ENCODE assay signal across 8 cellular contexts in the genomic region with DNA sequence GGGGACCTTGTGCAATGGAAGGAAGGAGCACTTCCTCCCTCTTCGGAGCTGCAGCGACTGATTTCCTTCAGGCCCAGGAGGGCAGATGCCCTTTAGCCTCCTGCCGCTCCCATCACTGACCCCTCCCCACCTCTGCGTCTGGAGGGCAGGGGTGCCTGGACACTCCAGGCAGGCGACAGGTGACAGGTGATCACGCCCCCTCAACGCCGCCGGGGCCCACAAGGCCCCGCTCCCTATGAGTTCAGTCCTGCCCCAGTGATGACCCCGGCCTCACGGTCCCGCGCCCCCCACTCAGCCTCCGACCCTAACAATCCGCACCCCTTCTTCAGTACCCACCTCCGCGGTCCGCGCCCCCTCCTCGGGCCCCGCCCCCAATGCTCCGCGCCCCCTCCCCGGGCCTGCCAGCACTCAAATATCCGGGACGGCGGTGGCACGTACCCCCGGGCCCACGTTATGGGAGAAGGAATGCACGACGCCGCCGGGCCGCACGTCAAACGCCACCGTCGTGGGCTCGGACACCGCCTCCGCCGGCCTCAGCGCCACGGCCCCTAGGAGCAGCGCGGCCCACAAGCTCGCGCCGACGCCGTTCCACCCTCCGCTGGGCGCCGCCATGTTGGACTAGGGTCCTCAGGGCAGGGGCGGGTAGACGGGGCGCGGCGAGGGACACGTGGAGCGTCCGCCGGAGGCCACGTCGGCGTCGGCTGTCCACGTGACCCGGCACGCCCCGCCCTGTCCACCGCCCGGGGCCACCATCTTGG. TPM values are rescaled to one million over a fixed set of nuclear protein-coding genes. Genes with fewer than 3 reads are reported as not detected.
DNase-seq lines count a peak whose midpoint lies in the region; ATAC-seq and TF ChIP-seq lines count a peak whose summit lies in the region.

A gene (minus strand): TSS at position 620 of the 758 bp plus-strand sequence. CDS start 8 bp downstream, at position 612.

- H3K9me3 ChIP-seq in colonic mucosa, result no peaks in the 10 kb centered on the region

- peak within 1 kb of the TSS; percentile 89 to 92 for H3K9ac ChIP-seq in colonic mucosa (ENCODE audit: low read depth in 2 of 2, low read length in 2 of 2)

- intact Hi-C loops in colonic mucosa (cut with DNase I), result no loop called here

- H3K4me3 ChIP-seq in AG09309 (ENCODE audit: control insufficient read depth, low read depth, low read length) (peak within 1 kb of the TSS; percentile 90), colonic mucosa (peak within 1 kb of the TSS; percentile 90)

- H3K36me3 ChIP-seq in colonic mucosa, result peaks cover 5% of the 10 kb centered on the region

- H3K27me3 ChIP-seq in colonic mucosa, result no peaks in the 10 kb centered on the region

- peak within 1 kb of the TSS; percentile 63 for H3K27ac ChIP-seq in colonic mucosa

- DNase-seq in AG09309 (ENCODE audit: low read depth), result peak; percentile 44
- peak; percentile 6 for DNase-seq in NCI-H526 treated with DMSO at 0.1 percent for 48 hours (lab: John Stamatoyannopoulos, UW)
- DNase-seq in activated CD4-positive, alpha-beta T cell treated with anti-CD3 and anti-CD28 coated beads for 48 hours, result peak; percentile 97
- peak; percentile 92 for DNase-seq in colonic mucosa
- peak; percentile 97 for DNase-seq in left kidney (ENCODE audit: low read depth, low spot score)
- DNase-seq in stimulated activated CD4-positive, alpha-beta T cell treated with anti-CD3 and anti-CD28 coated beads, Interleukin-1b, Interleukin-23, amount 100 ng/mL, for 4 hours (ENCODE audit: low read depth in 2 of 2), result peak; percentile 85 to 95

- ATAC-seq in HG03460 (IDR thresholded peaks at IDR 0.05; ENCODE audit: unreplicated experiment), result peak; percentile 84

- TF ChIP-seq CTCF in AG09309 (IDR thresholded peaks at IDR 0.05; ENCODE audit: control insufficient read depth, insufficient read depth, low read depth, low read length, missing control alignments) (no peak), colonic mucosa (IDR thresholded peaks at IDR 0.05) (no peak)

- H3K4me1 ChIP-seq in colonic mucosa, result peaks cover 7% of the 10 kb centered on the region

- peak; percentile 74 for TF ChIP-seq POLR2A in GM19193 (IDR thresholded peaks at IDR 0.05; ENCODE audit: extremely low read depth, insufficient read depth, insufficient read length)

RNA-seq across cellular contexts. Expression of the gene that starts here (rescaled TPM):
- total RNA-seq in colonic mucosa, result 100 to 1,000 TPM; 108 to 182 TPM

Comparison
In these comparisons a context has a peak if more than half of its experiments do, and no peak if none do; other contexts are left out.
1. Peak in every context shown above with its lines: DNase-seq, ATAC-seq, H3K4me3 ChIP-seq and H3K27ac ChIP-seq.
2. DNase-seq: peak in every context shown above with its lines; median percentile 97 in activated CD4-positive, alpha-beta T cell treated with anti-CD3 and anti-CD28 coated beads for 48 hours; 97 in left kidney; 92 in colonic mucosa; 90 in stimulated activated CD4-positive, alpha-beta T cell treated with anti-CD3 and anti-CD28 coated beads, Interleukin-1b, Interleukin-23, amount 100 ng/mL, for 4 hours; 44 in AG09309; 6 in NCI-H526 treated with DMSO at 0.1 percent for 48 hours.